19 cellular contexts compared by ENCODE assay signal in genomic region chr7:98800996-98801395, GRCh38.
DNase-seq lines count a peak whose midpoint lies in the region; ATAC-seq, FAIRE-seq and TF ChIP-seq lines count a peak whose summit lies in the region.
"Had no signal": no experiment of that assay in that cellular context is flagged by ENCODE, and none has a peak within 500 bp of the region (broad histone marks: within the 10 kb centered on the region; RNA-seq: fewer than 3 reads in every experiment).

No MANE protein-coding gene starts in this region.

- H4K20me1 ChIP-seq in HepG2 (ENCODE audit: insufficient read depth, low read length) (no peaks in the 10 kb centered on the region), neural cell (ENCODE audit: insufficient read depth) (no peaks in the 10 kb centered on the region)

- 14% methylated on average over 4 of the region's 4 CpGs for WGBS in HepG2 (ENCODE audit: low lambda C conversion rate)
- WGBS in right lobe of liver (ENCODE audit: insufficient coverage, low coverage, low lambda C conversion rate, missing lambda C conversion rate), result 72% methylated on average over 4 of the region's 4 CpGs
- WGBS in esophagus muscularis mucosa, result 86% methylated on average over 4 of the region's 4 CpGs

- no peak for FAIRE-seq in HepG2 (lab: Jason Lieb, UNC)
- FAIRE-seq: A549, GM12878 had no signal

- POLR2A ChIA-PET in HepG2 (lab: Yijun Ruan, JAX), result no interaction called here
- POLR2A ChIA-PET in HEK293 (lab: Yijun Ruan, JAX), result no interaction called here

- H3K79me2 ChIP-seq in HepG2 (ENCODE audit: insufficient read depth, low read length) (no peaks in the 10 kb centered on the region), neural cell (replicated peaks; ENCODE audit: insufficient read depth, low read length) (no peaks in the 10 kb centered on the region)

- no peaks in the 10 kb centered on the region for H3K36me3 ChIP-seq in HepG2 (replicated peaks in 1 of 2; ENCODE audit: control insufficient read depth in 1 of 2, insufficient read depth in 2 of 2, low read length in 2 of 2)
- no peaks in the 10 kb centered on the region for H3K36me3 ChIP-seq in right lobe of liver
- H3K36me3 ChIP-seq in HEK293 (ENCODE audit: control insufficient read depth in 2 of 2, insufficient read depth in 1 of 2, low read length in 2 of 2), result no peaks in the 10 kb centered on the region
- H3K36me3 ChIP-seq in neural cell (ENCODE audit: insufficient read depth, low read length), result no peaks in the 10 kb centered on the region
- H3K36me3 ChIP-seq in esophagus muscularis mucosa, result no peaks in the 10 kb centered on the region

- H3K27ac ChIP-seq in HepG2 (ENCODE audit: extremely low read length, insufficient read depth, low read length) (no peak overlapping the region), right lobe of liver (no peak overlapping the region), HEK293 (ENCODE audit: extremely low read depth, low read depth, low read length) (no peak overlapping the region), neural cell (ENCODE audit: low read length) (peak overlapping the region; percentile 80), esophagus muscularis mucosa (replicated peaks in 1 of 4) (no peak overlapping the region)
- H3K27ac ChIP-seq: 22Rv1, A549, C4-2B, KMS-11 had no signal

- no peak for DNase-seq in HepG2 (ENCODE audit: low spot score)
- DNase-seq in right lobe of liver, result no peak
- no peak for DNase-seq in esophagus muscularis mucosa (ENCODE audit: extremely low spot score)
- no peak for DNase-seq in AG20443 (ENCODE audit: low spot score)
- DNase-seq: CD4-positive, alpha-beta memory T cell; DMS153; DMS79; GF-D8; GOT3; H7 had no signal

- ATAC-seq in HepG2 (no peak), right lobe of liver (no peak), HG02870 (IDR thresholded peaks at IDR 0.05; ENCODE audit: unreplicated experiment) (no peak)
- ATAC-seq: HCT116 had no signal

- H2AFZ ChIP-seq in HepG2 (ENCODE audit: low read length), result no peak overlapping the region
- no peak overlapping the region for H2AFZ ChIP-seq in neural cell (ENCODE audit: low read depth, low read length)

- in situ Hi-C loops in HepG2 (cut with HindIII; ENCODE audit: extremely low pct_ligation_motif_present, low pct_unique_long_range_greater_than_20kb), result no loop called here

- H3K4me3 ChIP-seq in HepG2 (replicated peaks in 1 of 3; ENCODE audit: insufficient read depth in 1 of 3, low read depth in 2 of 3, low read length in 3 of 3) (no peak overlapping the region), right lobe of liver (no peak overlapping the region), HEK293 (ENCODE audit: low read depth, low read length) (no peak overlapping the region), neural cell (ENCODE audit: low read length) (no peak overlapping the region), esophagus muscularis mucosa (no peak overlapping the region)
- H3K4me3 ChIP-seq: A549, GM12878 had no signal

- CTCF ChIA-PET in HepG2 (lab: Yijun Ruan, JAX; ENCODE audit: low intra/inter-chr PET ratio, low total read pairs) (no interaction called here), HEK293 (lab: Yijun Ruan, JAX) (interaction anchor here (0.6 to 1.7 kb wide), 2 partner anchors 30 to 341 kb away, joined by 3 to 5 read pairs; no protein-coding TSS in a partner anchor)

- peaks cover 0 to 6% of the 10 kb centered on the region in 2 experiments; a peak in 1 of 5 replicates for H3K27me3 ChIP-seq in HepG2 (ENCODE audit: control insufficient read depth in 1 of 2, insufficient read depth in 2 of 2, low read length in 2 of 2)
- H3K27me3 ChIP-seq in right lobe of liver, result no peaks in the 10 kb centered on the region
- no peaks in the 10 kb centered on the region for H3K27me3 ChIP-seq in neural cell (ENCODE audit: insufficient read depth, low read depth, low read length)
- H3K27me3 ChIP-seq in esophagus muscularis mucosa, result peaks cover 0 to 16% (median 0%) of the 10 kb centered on the region in 4 donors

- TF ChIP-seq EP300 in HepG2 (IDR thresholded peaks at IDR 0.05; ENCODE audit: low read depth in 2 of 2, low read length in 2 of 2), result no peak
- TF ChIP-seq EP300 in HepG2 (CRISPR knock-in tag; IDR thresholded peaks at IDR 0.05; ENCODE audit: borderline replicate concordance), result no peak
- no peak for TF ChIP-seq EP300 in neural cell (conservative IDR thresholded peaks at IDR 0.05; ENCODE audit: poor library complexity, severe bottlenecking)
- no peak for TF ChIP-seq EP300 in esophagus muscularis mucosa (IDR thresholded peaks at IDR 0.05)

- TF ChIP-seq POLR2A in HepG2 (IDR thresholded peaks at IDR 0.05; ENCODE audit: insufficient read depth in 1 of 2, low read depth in 2 of 2, low read length in 2 of 2) (no peak), right lobe of liver (IDR thresholded peaks at IDR 0.05) (no peak), esophagus muscularis mucosa (IDR thresholded peaks at IDR 0.05; ENCODE audit: low read depth) (no peak)

- no peaks in the 10 kb centered on the region for H3F3A ChIP-seq in neural cell (ENCODE audit: insufficient read depth, low read length, poor library complexity, severe bottlenecking)

- no TSS peak for BruUV-seq in HepG2 (replicated peaks; lab: Mats Ljungman, UMichigan)

- no peaks in the 10 kb centered on the region for H3K9me2 ChIP-seq in neural cell (ENCODE audit: insufficient read depth, low read length)

- TF ChIP-seq RAD21 in HepG2 (CRISPR knock-in tag; IDR thresholded peaks at IDR 0.05) (no peak), neural cell (conservative IDR thresholded peaks at IDR 0.05) (no peak)

- no peak for TF ChIP-seq CTCF in HepG2 (CRISPR knock-in tag; IDR thresholded peaks at IDR 0.05)
- TF ChIP-seq CTCF in right lobe of liver (IDR thresholded peaks at IDR 0.05), result no peak
- no peak for TF ChIP-seq CTCF in HEK293 (tag by site-specific recombination; IDR thresholded peaks at IDR 0.05)
- no peak for TF ChIP-seq CTCF in neural cell (IDR thresholded peaks at IDR 0.05; ENCODE audit: poor library complexity, severe bottlenecking)
- no peak for TF ChIP-seq CTCF in esophagus muscularis mucosa (IDR thresholded peaks at IDR 0.05)

- H3K9me3 ChIP-seq in HepG2 (ENCODE audit: low read length), result peaks cover 13% of the 10 kb centered on the region; the same call in 1 of the 2 replicates
- no peaks in the 10 kb centered on the region for H3K9me3 ChIP-seq in right lobe of liver
- no peaks in the 10 kb centered on the region for H3K9me3 ChIP-seq in HEK293 (ENCODE audit: control insufficient read depth, insufficient read depth, low read depth, low read length)
- no peaks in the 10 kb centered on the region for H3K9me3 ChIP-seq in neural cell (ENCODE audit: low read length)
- peaks cover 0 to 23% (median 16%) of the 10 kb centered on the region in 4 donors for H3K9me3 ChIP-seq in esophagus muscularis mucosa

- intact Hi-C loops in HepG2 (cut with micrococcal nuclease; ENCODE audit: unreplicated experiment) (no loop called here), right lobe of liver (cut with DNase I) (no loop called here), esophagus muscularis mucosa (cut with DNase I) (no loop called here)

- H3K4me2 ChIP-seq in HepG2 (ENCODE audit: low read depth, low read length), result no peak overlapping the region
- H3K4me2 ChIP-seq in neural cell (ENCODE audit: low read length), result no peak overlapping the region
- H3K4me2 ChIP-seq: A549, KMS-11 had no signal

- no peaks in the 10 kb centered on the region for H3K4me1 ChIP-seq in HepG2 (ENCODE audit: insufficient read depth, low read length)
- no peaks in the 10 kb centered on the region for H3K4me1 ChIP-seq in right lobe of liver
- H3K4me1 ChIP-seq in HEK293 (ENCODE audit: control insufficient read depth, insufficient read depth, low read length), result peaks cover 3% of the 10 kb centered on the region; the same call in 1 of the 2 replicates
- no peaks in the 10 kb centered on the region for H3K4me1 ChIP-seq in esophagus muscularis mucosa
- H3K4me1 ChIP-seq: A549 had no signal

- no peak overlapping the region for H3K9ac ChIP-seq in HepG2 (ENCODE audit: insufficient read depth, low read depth, low read length)
- no peak overlapping the region for H3K9ac ChIP-seq in neural cell (ENCODE audit: low read length)
- H3K9ac ChIP-seq: KMS-11 had no signal

TF ChIP-seq in HepG2, 621 proteins besides CTCF, POLR2A, EP300 and RAD21 (continues in another document):
- TF ChIP-seq ZNF331 (CRISPR knock-in tag; IDR thresholded peaks at IDR 0.05), result peak; percentile 99

TF ChIP-seq in HEK293, 187 proteins besides CTCF, POLR2A, EP300 and RAD21 (continues in another document):
- TF ChIP-seq SP2 (tag by site-specific recombination; IDR thresholded peaks at IDR 0.05) (no peak), ZNF394 (tag by site-specific recombination; IDR thresholded peaks at IDR 0.05; ENCODE audit: borderline replicate concordance) (no peak), ZNF488 (tag by site-specific recombination; IDR thresholded peaks at IDR 0.05) (no peak), ZNF248 (tag by site-specific recombination; IDR thresholded peaks at IDR 0.05) (no peak), TRIM28 (IDR thresholded peaks at IDR 0.05; ENCODE audit: borderline replicate concordance, low read length) (peak; percentile 39; the same call in 1 of the 2 replicates), ZNF654 (tag by site-specific recombination; IDR thresholded peaks at IDR 0.05; ENCODE audit: low read depth) (no peak), ZNF626 (tag by site-specific recombination; IDR thresholded peaks at IDR 0.05) (no peak)

TF ChIP-seq in neural cell, 6 proteins besides CTCF, POLR2A, EP300 and RAD21 (continues in another document):
- no peak for TF ChIP-seq POLR2AphosphoS5 (IDR thresholded peaks at IDR 0.05)
- no peak for TF ChIP-seq TAF1 (IDR thresholded peaks at IDR 0.05; ENCODE audit: low read depth)
- TF ChIP-seq EZH2 (IDR thresholded peaks at IDR 0.05; ENCODE audit: borderline replicate concordance, insufficient read depth, low read length, poor library complexity, severe bottlenecking), result no peak

Comparison
In these comparisons a context has a peak if more than half of its experiments do, and no peak if none do; other contexts are left out.
1. Of the 63 proteins assayed by ChIP-seq in both HepG2 and HEK293: peak only in HepG2: none; only in HEK293: SETDB1; in both: none; in neither: 62.